9 cellular contexts compared by ENCODE assay signal in genomic region chr6:119533603-119534279, GRCh38.
DNase-seq lines count a peak whose midpoint lies in the region; ATAC-seq, FAIRE-seq and TF ChIP-seq lines count a peak whose summit lies in the region.
"Had no signal": no experiment of that assay in that cellular context is flagged by ENCODE, and none has a peak within 500 bp of the region (broad histone marks: within the 10 kb centered on the region; RNA-seq: fewer than 3 reads in every experiment).

No MANE protein-coding gene starts in this region.

- TF ChIP-seq CTCF in right atrium auricular region (IDR thresholded peaks at IDR 0.05) (no peak), body of pancreas (IDR thresholded peaks at IDR 0.05) (no peak), Peyer's patch (IDR thresholded peaks at IDR 0.05) (no peak), Calu3 (IDR thresholded peaks at IDR 0.05; ENCODE audit: unreplicated experiment) (no peak)

- H3K36me3 ChIP-seq in right atrium auricular region (no peaks in the 10 kb centered on the region), body of pancreas (replicated peaks in 1 of 2; ENCODE audit: insufficient read depth in 1 of 2, low read depth in 2 of 2) (no peaks in the 10 kb centered on the region), Peyer's patch (no peaks in the 10 kb centered on the region)

- H3K27ac ChIP-seq in right atrium auricular region (no peak overlapping the region), body of pancreas (no peak overlapping the region), Peyer's patch (no peak overlapping the region)

- BruUV-seq in Calu3 (replicated peaks; lab: Mats Ljungman, UMichigan), result no TSS peak

- H3K27me3 ChIP-seq in right atrium auricular region (no peaks in the 10 kb centered on the region), body of pancreas (no peaks in the 10 kb centered on the region), Peyer's patch (no peaks in the 10 kb centered on the region)

- no peak overlapping the region for H3K4me3 Mint-ChIP-seq in Calu3 (ENCODE audit: low read depth, unreplicated experiment)
- H3K4me3 Mint-ChIP-seq: immature natural killer cell had no signal

- no peaks in the 10 kb centered on the region for H3K9me3 ChIP-seq in right atrium auricular region
- H3K9me3 ChIP-seq in body of pancreas, result no peaks in the 10 kb centered on the region
- no peaks in the 10 kb centered on the region for H3K9me3 ChIP-seq in Peyer's patch

- H3K9me3 Mint-ChIP-seq in Calu3 (ENCODE audit: low read depth, unreplicated experiment), result peaks cover 3% of the 10 kb centered on the region

- CTCF ChIA-PET in Calu3 (lab: Charles Lee), result no interaction called here

- H3K27me3 Mint-ChIP-seq in Calu3 (ENCODE audit: unreplicated experiment), result no peaks in the 10 kb centered on the region

- no peaks in the 10 kb centered on the region for H3K36me3 Mint-ChIP-seq in Calu3 (ENCODE audit: insufficient read depth, unreplicated experiment)
- H3K36me3 Mint-ChIP-seq: immature natural killer cell had no signal

- no peak overlapping the region for H3K4me3 ChIP-seq in right atrium auricular region
- no peak overlapping the region for H3K4me3 ChIP-seq in body of pancreas
- H3K4me3 ChIP-seq in Peyer's patch, result no peak overlapping the region

- H3K4me1 ChIP-seq in right atrium auricular region (no peaks in the 10 kb centered on the region), body of pancreas (peaks cover 6% of the 10 kb centered on the region), Peyer's patch (no peaks in the 10 kb centered on the region)

- WGBS in body of pancreas, 2 donors, result 18 to 32% methylated on average over 5 of the region's 5 CpGs

- no peaks in the 10 kb centered on the region for H3K4me1 Mint-ChIP-seq in Calu3 (ENCODE audit: low read depth, unreplicated experiment)
- H3K4me1 Mint-ChIP-seq: immature natural killer cell had no signal

- intact Hi-C loops in left ventricle myocardium superior (cut with micrococcal nuclease) (no loop called here), body of pancreas (cut with DNase I) (no loop called here), Calu3 (cut with micrococcal nuclease; ENCODE audit: unreplicated experiment) (no loop called here)

- no peak overlapping the region for H3K27ac Mint-ChIP-seq in Calu3 (ENCODE audit: unreplicated experiment)
- H3K27ac Mint-ChIP-seq: immature natural killer cell had no signal

- DNase-seq in left ventricle myocardium superior (no peak), right atrium auricular region (ENCODE audit: low spot score) (no peak), body of pancreas (peak in 2 of 4 donors; percentile 28 to 42), urothelium cell line (ENCODE audit: low spot score) (peak; percentile 51), NCI-H1694 treated with DMSO at 0.1 percent for 48 hours (lab: John Stamatoyannopoulos, UW) (no peak), Peyer's patch (no peak), Calu3 (no peak)
- DNase-seq: immature natural killer cell had no signal

- TF ChIP-seq POLR2A in body of pancreas (IDR thresholded peaks at IDR 0.05) (no peak), Peyer's patch (IDR thresholded peaks at IDR 0.05) (no peak)

- ATAC-seq in left ventricle myocardium superior (peak; percentile 38), HG03095 (IDR thresholded peaks at IDR 0.05; ENCODE audit: unreplicated experiment) (peak; percentile 66), body of pancreas (peak; percentile 38)

- peak; percentile 40 for FAIRE-seq in urothelium cell line (lab: Jason Lieb, UNC)
